ENCODE assay signal across 20 cellular contexts in genomic region chr1:110535985-110536384, GRCh38. TPM values are rescaled to one million over a fixed set of nuclear protein-coding genes. Genes with fewer than 3 reads are reported as not detected.
DNase-seq lines count a peak whose midpoint lies in the region; ATAC-seq and TF ChIP-seq lines count a peak whose summit lies in the region.
"Had no signal": no experiment of that assay in that cellular context is flagged by ENCODE, and none has a peak within 500 bp of the region (broad histone marks: within the 10 kb centered on the region; RNA-seq: fewer than 3 reads in every experiment).

No MANE protein-coding gene starts in this region.

- no peak overlapping the region for H3K4me3 ChIP-seq in right atrium auricular region
- H3K4me3 ChIP-seq: SK-N-MC had no signal

- H3K27me3 ChIP-seq in foreskin keratinocyte = peaks cover 11% of the 10 kb centered on the region
- no peaks in the 10 kb centered on the region for H3K27me3 ChIP-seq in right atrium auricular region
- H3K27me3 ChIP-seq: BE2C had no signal

- DNase-seq in DMS 273 (lab: John Stamatoyannopoulos, UW; ENCODE audit: unreplicated experiment) (peak; percentile 36), DMS 273 treated with DMSO at 0.1 percent for 48 hours (lab: John Stamatoyannopoulos, UW) (no peak), DMS53 treated with DMSO at 0.1 percent for 48 hours (lab: John Stamatoyannopoulos, UW; ENCODE audit: unreplicated experiment) (peak; percentile 91), NCI-H2196 (lab: John Stamatoyannopoulos, UW; ENCODE audit: unreplicated experiment) (peak; percentile 32), foreskin keratinocyte (no peak), SK-N-DZ (ENCODE audit: low spot score) (no peak), right atrium auricular region (ENCODE audit: low spot score) (no peak)
- DNase-seq: BE2C; CD4-positive, alpha-beta memory T cell; EL; H7; Karpas-422; NCI-H1417 treated with DMSO at 0.1 percent for 48 hours; NCI-H2081 treated with DMSO at 0.1 percent for 48 hours; NCI-H82; T-cell had no signal

- H3K27ac ChIP-seq in foreskin keratinocyte = no peak overlapping the region
- no peak overlapping the region for H3K27ac ChIP-seq in right atrium auricular region
- H3K27ac ChIP-seq: 22Rv1, SK-N-MC had no signal

- no peaks in the 10 kb centered on the region for H3K9me3 ChIP-seq in right atrium auricular region
- H3K9me3 ChIP-seq: BE2C had no signal

- H3K4me1 ChIP-seq in foreskin keratinocyte (no peaks in the 10 kb centered on the region), right atrium auricular region (no peaks in the 10 kb centered on the region)

- TF ChIP-seq CTCF in foreskin keratinocyte (conservative IDR thresholded peaks at IDR 0.05) = no peak
- TF ChIP-seq CTCF in right atrium auricular region (IDR thresholded peaks at IDR 0.05) = no peak

- ATAC-seq in foreskin keratinocyte = peak; percentile 12
- no peak for ATAC-seq in GM19328 (IDR thresholded peaks at IDR 0.05; ENCODE audit: unreplicated experiment)
- ATAC-seq: T-cell had no signal

- H3K36me3 ChIP-seq in right atrium auricular region = no peaks in the 10 kb centered on the region
- H3K36me3 ChIP-seq: BE2C had no signal

RNA-seq across cellular contexts. Expression of gene KCNA10, which starts 17.0 kb away (rescaled TPM):
- total RNA-seq in foreskin keratinocyte (not detected in 2 replicates), right atrium auricular region (not detected)
- polyA plus RNA-seq in foreskin keratinocyte = not detected in 2 replicates
- not detected in 2 replicates for polyA plus RNA-seq in SK-N-DZ (2014; cell fraction: cytosol; rRNA removed)
- polyA plus RNA-seq in SK-N-DZ (2014; cell fraction: nucleus; rRNA removed) = not detected in 2 replicates
- total RNA-seq: CD4-positive, alpha-beta memory T cell; H7; NCI-H460; T-cell had no signal
- polyA plus RNA-seq: CD4-positive, alpha-beta memory T cell had no signal

Comparison
In these comparisons a context has a peak if more than half of its experiments do, and no peak if none do; other contexts are left out.
1. DNase-seq: peak in DMS 273 (single experiment), DMS53 treated with DMSO at 0.1 percent for 48 hours (single experiment) and NCI-H2196 (single experiment); none in DMS 273 treated with DMSO at 0.1 percent for 48 hours (single experiment), foreskin keratinocyte (0 of 2), SK-N-DZ (single experiment) and right atrium auricular region (single experiment).